In the genomic region with DNA sequence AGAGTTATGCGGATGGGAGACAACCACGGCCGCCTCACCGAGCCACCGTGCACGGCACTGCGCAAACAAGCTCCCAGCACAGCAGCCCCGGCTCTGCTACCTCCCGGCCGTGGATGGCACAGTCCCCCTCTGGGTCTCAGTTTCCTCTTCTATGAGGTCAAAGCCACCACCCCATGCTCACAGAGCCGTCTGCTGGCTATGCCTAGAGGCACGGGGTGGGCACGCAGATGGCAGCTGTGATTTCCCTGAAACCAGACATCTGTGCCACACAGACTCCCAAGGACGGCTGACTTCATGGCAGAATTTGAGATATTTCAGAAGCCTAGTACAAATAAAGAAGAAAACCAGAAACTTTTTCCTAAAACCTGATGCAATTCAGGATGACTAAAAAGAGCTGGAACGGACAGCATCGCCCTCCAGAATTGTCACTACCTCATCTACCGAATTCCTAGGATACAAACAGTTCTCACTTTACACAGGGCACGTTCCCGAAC, we compare ENCODE assay signal across 11 cellular contexts.
DNase-seq lines count a peak whose midpoint lies in the region; ATAC-seq and TF ChIP-seq lines count a peak whose summit lies in the region.
"Had no signal": no experiment of that assay in that cellular context is flagged by ENCODE, and none has a peak within 500 bp of the region (broad histone marks: within the 10 kb centered on the region; RNA-seq: fewer than 3 reads in every experiment).

No MANE protein-coding gene starts in this region.

- CTCF ChIA-PET in AG04450 (lab: Charles Lee): interaction anchor here (0.7 to 1.7 kb wide), 4 partner anchors 31 to 51 kb away, joined by 3 to 5 read pairs (median 4); no protein-coding TSS in a partner anchor
- CTCF ChIA-PET in RWPE1 (lab: Yijun Ruan, JAX): no interaction called here

- H3K27me3 ChIP-seq in AG04450 (ENCODE audit: control insufficient read depth, insufficient read depth, low read length) (no peaks in the 10 kb centered on the region), gastrocnemius medialis (no peaks in the 10 kb centered on the region)

- DNase-seq in AG04450 (ENCODE audit: low read depth, low spot score): no peak
- DNase-seq in RWPE1 (ENCODE audit: low spot score): no peak
- DNase-seq in fibroblast of gingiva (ENCODE audit: low read depth): peak; percentile 63
- no peak for DNase-seq in gastrocnemius medialis
- no peak for DNase-seq in SW 1271 (lab: John Stamatoyannopoulos, UW)
- DNase-seq in NCI-H526 (lab: John Stamatoyannopoulos, UW): no peak
- DNase-seq in GM10266 (ENCODE audit: extremely low spot score): no peak
- DNase-seq: NCI-H1105, NCI-H524 treated with DMSO at 0.1 percent for 48 hours had no signal

- H3K4me1 ChIP-seq in gastrocnemius medialis: peaks cover 45 to 51% of the 10 kb centered on the region in 2 donors

- POLR2A ChIA-PET in AG04450 (lab: Yijun Ruan, JAX): interaction anchor here (1.8 kb wide), 1 partner anchor 60 kb away, joined by 8 read pairs; no protein-coding TSS in a partner anchor
- POLR2A ChIA-PET in RWPE1 (lab: Yijun Ruan, JAX; ENCODE audit: low non-redundant PET): no interaction called here

- H3K4me3 ChIP-seq in AG04450 (ENCODE audit: low read depth, low read length) (no peak overlapping the region), gastrocnemius medialis (peak overlapping the region; percentile 8 to 34 (median 21))
- H3K4me3 ChIP-seq: HAP-1 had no signal

- intact Hi-C loops in gastrocnemius medialis (cut with DNase I; ENCODE audit: low total_unique reads): loop anchor here (2.0 to 5.0 kb wide), 3 partner anchors 36 to 1976 kb away; a partner anchor contains a TSS

- H3K27ac ChIP-seq in AG04450 (ENCODE audit: low read depth, low read length) (peak overlapping the region; percentile 21), RWPE1 (peak overlapping the region; percentile 68), gastrocnemius medialis (peak overlapping the region; percentile 78 to 86 (median 82))

- in situ Hi-C loops in gastrocnemius medialis (cut with MboI; ENCODE audit: low sequenced_read_pairs in 4 of 4): no loop called here

- no peak for TF ChIP-seq CTCF in AG04450 (IDR thresholded peaks at IDR 0.05; ENCODE audit: low read depth, low read length)
- no peak for TF ChIP-seq CTCF in RWPE1 (conservative IDR thresholded peaks at IDR 0.05; ENCODE audit: low read depth)
- no peak for TF ChIP-seq CTCF in gastrocnemius medialis (IDR thresholded peaks at IDR 0.05 in 4 of 5, conservative IDR thresholded peaks at IDR 0.05 in 1 of 5)
- no peak for TF ChIP-seq CTCF in GM10266 (IDR thresholded peaks at IDR 0.05; ENCODE audit: control insufficient read depth, insufficient read depth, low read depth, missing control alignments)

- H3K9me3 ChIP-seq in AG04450 (ENCODE audit: control insufficient read depth, insufficient read depth, low read length): no peaks in the 10 kb centered on the region; the same call in 1 of the 2 replicates
- H3K9me3 ChIP-seq in gastrocnemius medialis: no peaks in the 10 kb centered on the region
- H3K9me3 ChIP-seq: HAP-1 had no signal

- TF ChIP-seq POLR2A in gastrocnemius medialis (IDR thresholded peaks at IDR 0.05): no peak

- H3K36me3 ChIP-seq in gastrocnemius medialis: no peaks in the 10 kb centered on the region
- H3K36me3 ChIP-seq: HAP-1 had no signal

- no peak for ATAC-seq in gastrocnemius medialis
- ATAC-seq in HG03108 (IDR thresholded peaks at IDR 0.05; ENCODE audit: unreplicated experiment): no peak

Comparison
In these comparisons a context has a peak if more than half of its experiments do, and no peak if none do; other contexts are left out.
1. H3K27ac ChIP-seq: peak in every context shown above with its lines; median percentile 82 in gastrocnemius medialis; 68 in RWPE1; 21 in AG04450.